In genomic region chr4:96317924-96318323, GRCh38 we compare ENCODE assay signal across 26 cellular contexts.
"Had no signal": no experiment of that assay in that cellular context is flagged by ENCODE, and none has a peak within 500 bp of the region (broad histone marks: within the 10 kb centered on the region; RNA-seq: fewer than 3 reads in every experiment).

No MANE protein-coding gene starts in this region.

- H3K9me3 ChIP-seq: esophagus muscularis mucosa, gastrocnemius medialis had no signal

- H3K4me3 ChIP-seq: coronary artery, esophagus muscularis mucosa had no signal

- H3K27me3 ChIP-seq: brain microvascular endothelial cell, esophagus muscularis mucosa, foreskin keratinocyte, gastrocnemius medialis had no signal

- H3K36me3 ChIP-seq: brain microvascular endothelial cell, esophagus muscularis mucosa, gastrocnemius medialis, WERI-Rb-1 had no signal

- ATAC-seq: activated CD4-positive, CD25-positive, alpha-beta regulatory T cell treated with anti-CD3 and anti-CD28 coated beads, Interleukin-2, amount 50 U/mL, for 24 hours; activated CD8-positive, alpha-beta T cell treated with anti-CD3 and anti-CD28 coated beads for 36 hours; activated T-cell treated with anti-CD3 and anti-CD28 coated beads, Interleukin-2, amount 50 U/mL, for 4 hours; activated T-helper 17 cell treated with anti-CD3 and anti-CD28 coated beads, Interleukin-2, amount 50 U/mL, for 72 hours; effector memory CD8-positive, alpha-beta T cell; foreskin keratinocyte; gastrocnemius medialis; T-helper 17 cell had no signal

- H3K27ac ChIP-seq: brain microvascular endothelial cell, coronary artery, esophagus muscularis mucosa, foreskin keratinocyte, gastrocnemius medialis, WERI-Rb-1 had no signal

- DNase-seq: activated B cell treated with CpG ODN at 0.5 μM for 24 hours; activated CD4-positive, alpha-beta T cell treated with anti-CD3 and anti-CD28 coated beads for 48 hours; activated CD4-positive, alpha-beta T cell treated with anti-CD3 and anti-CD28 coated beads, Interleukin-2, amount 50 U/mL, for 1 hour; activated CD4-positive, alpha-beta T cell treated with anti-CD3 and anti-CD28 coated beads, Interleukin-2, amount 50 U/mL, for 48 hours; activated CD8-positive, alpha-beta memory T cell treated with anti-CD3 and anti-CD28 coated beads for 24 hours; activated CD8-positive, alpha-beta T cell treated with anti-CD3 and anti-CD28 coated beads for 36 hours; activated effector memory CD4-positive, alpha-beta T cell treated with Interleukin-2 at 50 U/mL for 16 hours; activated gamma-delta T cell treated with Interleukin-2 at 50 U/mL for 16 hours; activated naive CD4-positive, alpha-beta T cell treated with anti-CD3 and anti-CD28 coated beads, Interleukin-2, amount 50 U/mL, for 16 hours; activated naive CD4-positive, alpha-beta T cell treated with Interleukin-2 at 50 U/mL for 16 hours; activated T-cell treated with anti-CD3 and anti-CD28 coated beads, Interleukin-2, amount 50 U/mL, for 4 hours; amniotic stem cell; anterior cingulate cortex; brain microvascular endothelial cell; effector CD4-positive, alpha-beta T cell; effector memory CD8-positive, alpha-beta T cell; erythroblast; foreskin keratinocyte; gastrocnemius medialis; T-helper 17 cell; T1000; WERI-Rb-1 had no signal

- H3K4me1 ChIP-seq: esophagus muscularis mucosa, foreskin keratinocyte, gastrocnemius medialis had no signal
